ENCODE assay signal across 12 cellular contexts in genomic region chr3:45795509-45795881, GRCh38. TPM values are rescaled to one million over a fixed set of nuclear protein-coding genes. Genes with fewer than 3 reads are reported as not detected.
DNase-seq lines count a peak whose midpoint lies in the region; ATAC-seq and TF ChIP-seq lines count a peak whose summit lies in the region.
"Had no signal": no experiment of that assay in that cellular context is flagged by ENCODE, and none has a peak within 500 bp of the region (broad histone marks: within the 10 kb centered on the region; RNA-seq: fewer than 3 reads in every experiment).

No MANE protein-coding gene starts in this region.

- H3K9ac ChIP-seq in smooth muscle cell (ENCODE audit: low read depth) = no peak overlapping the region

- H3K4me3 ChIP-seq in iPS-18c (ENCODE audit: insufficient read depth, low read depth, low read length) (peak overlapping the region; percentile 71), smooth muscle cell (peak overlapping the region; percentile 49)

- no peaks in the 10 kb centered on the region for H3K79me2 ChIP-seq in smooth muscle cell (ENCODE audit: low read depth)

- H3K9me3 ChIP-seq in iPS-18c (ENCODE audit: control insufficient read depth, insufficient read depth, low read length) = no peaks in the 10 kb centered on the region
- H3K9me3 ChIP-seq in smooth muscle cell (replicated peaks; ENCODE audit: low read depth) = no peaks in the 10 kb centered on the region
- H3K9me3 ChIP-seq: neutrophil had no signal

- 23% methylated on average over 14 of the region's 14 CpGs for WGBS in smooth muscle cell (ENCODE audit: low lambda C conversion rate)

- no peaks in the 10 kb centered on the region for H3K36me3 Mint-ChIP-seq in activated naive CD8-positive, alpha-beta T cell

- H3K36me3 ChIP-seq in smooth muscle cell (ENCODE audit: low read depth) = no peaks in the 10 kb centered on the region
- H3K36me3 ChIP-seq: neutrophil had no signal

- peaks cover 43% of the 10 kb centered on the region for H3K27me3 Mint-ChIP-seq in activated naive CD8-positive, alpha-beta T cell

- DNase-seq in NCI-H748 (lab: John Stamatoyannopoulos, UW; ENCODE audit: unreplicated experiment) (peak; percentile 3), NCI-H748 treated with DMSO at 0.1 percent for 48 hours (lab: John Stamatoyannopoulos, UW) (no peak), smooth muscle cell (lab: John Stamatoyannopoulos, UW; ENCODE audit: unreplicated experiment) (no peak)
- no peak for DNase-seq in activated CD4-positive, alpha-beta T cell treated with anti-CD3 and anti-CD28 coated beads for 1 hour
- DNase-seq: Kasumi-1 had no signal

- H3K9me3 Mint-ChIP-seq in activated naive CD8-positive, alpha-beta T cell (ENCODE audit: low read depth) = no peaks in the 10 kb centered on the region

- H3K4me1 ChIP-seq in smooth muscle cell (ENCODE audit: low read depth) = no peaks in the 10 kb centered on the region

- peak overlapping the region; percentile 88 for H3K4me2 ChIP-seq in smooth muscle cell

- H3K27me3 ChIP-seq in smooth muscle cell (ENCODE audit: low read depth) = peaks cover 62% of the 10 kb centered on the region

- no peaks in the 10 kb centered on the region for H4K20me1 ChIP-seq in smooth muscle cell (ENCODE audit: low read depth)

- H3K4me3 Mint-ChIP-seq in activated naive CD8-positive, alpha-beta T cell = peak overlapping the region; percentile 85

- no peak overlapping the region for H3K27ac Mint-ChIP-seq in activated naive CD8-positive, alpha-beta T cell

- H3F3A ChIP-seq in smooth muscle cell (ENCODE audit: low read depth) = no peaks in the 10 kb centered on the region

- no peak overlapping the region for H3K27ac ChIP-seq in smooth muscle cell (ENCODE audit: low read depth)
- H3K27ac ChIP-seq: 22Rv1, neutrophil had no signal

- ATAC-seq in GM18873 (IDR thresholded peaks at IDR 0.05; ENCODE audit: low FRiP score, unreplicated experiment) = no peak
- no peak for ATAC-seq in activated CD4-positive, CD25-positive, alpha-beta regulatory T cell treated with anti-CD3 and anti-CD28 coated beads, Interleukin-2, amount 50 U/mL, for 24 hours

- no peak for TF ChIP-seq CTCF in smooth muscle cell (IDR thresholded peaks at IDR 0.05; ENCODE audit: borderline replicate concordance, insufficient read depth, poor library complexity, severe bottlenecking)

- peaks cover 11% of the 10 kb centered on the region for H3K4me1 Mint-ChIP-seq in activated naive CD8-positive, alpha-beta T cell (ENCODE audit: low read depth)

- H2AFZ ChIP-seq in smooth muscle cell (ENCODE audit: low read depth) = no peak overlapping the region

RNA-seq across cellular contexts. Expression of gene SLC6A20, which starts 0.8 kb away (rescaled TPM):
- total RNA-seq in smooth muscle cell = 0.36 and 0.49 TPM in 2 replicates
- 0.10 and 0.86 TPM in 2 replicates for polyA plus RNA-seq in smooth muscle cell
- total RNA-seq: fibroblast of lung had no signal
- polyA plus RNA-seq: fibroblast of lung had no signal

RNA-seq across cellular contexts. Expression of gene LZTFL1, which starts 46.4 kb away (rescaled TPM):
- 26.1 and 29.4 TPM in 2 replicates for total RNA-seq in smooth muscle cell
- 5.8 and 8.6 TPM in 2 replicates for polyA plus RNA-seq in smooth muscle cell
